In the genomic region with DNA sequence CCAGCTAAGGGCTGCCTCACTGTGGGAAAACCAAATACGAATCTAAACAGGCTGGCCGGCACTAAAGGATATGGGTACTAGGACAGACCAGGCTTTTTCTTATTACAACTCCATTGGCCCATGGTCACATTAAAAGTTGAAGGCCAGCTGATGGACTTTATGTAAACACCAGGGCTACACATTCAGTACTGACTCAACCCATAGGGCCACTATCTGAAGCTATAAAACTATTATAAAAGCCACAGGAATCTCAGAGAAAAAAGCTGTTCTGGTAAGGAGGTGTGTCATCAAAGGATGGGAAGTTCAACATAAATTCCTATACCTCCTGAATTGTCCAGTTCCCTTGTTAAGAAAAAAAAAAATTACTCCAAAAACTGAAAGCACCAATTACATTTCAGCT, we compare ENCODE assay signal across 6 cellular contexts.
DNase-seq lines count a peak whose midpoint lies in the region; ATAC-seq, FAIRE-seq and TF ChIP-seq lines count a peak whose summit lies in the region.
"Not testable (repeated sequence)": the region's sequence is repeated elsewhere in the genome, so short reads cannot be mapped to it uniquely, and the experiment has no call there.

No MANE protein-coding gene starts in this region.

- H3K27me3 ChIP-seq in MG63; RWPE2 (ENCODE audit: insufficient read depth, poor library complexity, severe bottlenecking); body of pancreas: not testable (repeated sequence)

- intact Hi-C loops in body of pancreas (cut with DNase I) = not testable (repeated sequence)

- not testable (repeated sequence) for H3K27ac Mint-ChIP-seq in T-helper 17 cell

- no CpG with 5 or more reads among the region's 2 CpGs for WGBS in body of pancreas, 2 donors

- not testable (repeated sequence) for H3K36me3 ChIP-seq in MG63; RWPE2 (ENCODE audit: low read depth); body of pancreas (replicated peaks in 1 of 2; ENCODE audit: insufficient read depth in 1 of 2, low read depth in 2 of 2)

- H3K27me3 Mint-ChIP-seq in T-helper 17 cell = not testable (repeated sequence)

- not testable (repeated sequence) for H3K4me1 ChIP-seq in RWPE2 (ENCODE audit: insufficient read depth, poor library complexity, severe bottlenecking); body of pancreas

- not testable (repeated sequence) for H3K4me3 ChIP-seq in MG63; RWPE2 (ENCODE audit: severe bottlenecking); body of pancreas

- not testable (repeated sequence) for TF ChIP-seq POLR2A in body of pancreas (IDR thresholded peaks at IDR 0.05)

- peak; percentile 95 for ATAC-seq in RWPE2 (ENCODE audit: low read depth)
- ATAC-seq in T-helper 17 cell = not testable (repeated sequence)
- peak; percentile 23 for ATAC-seq in body of pancreas

- peak; percentile 0 for DNase-seq in MG63
- not testable (repeated sequence) for DNase-seq in RCC 7860 (ENCODE audit: low spot score); RWPE2 (ENCODE audit: low spot score); T-helper 17 cell; body of pancreas
- DNase-seq in activated effector memory CD4-positive, alpha-beta T cell treated with anti-CD3 and anti-CD28 coated beads, Interleukin-2, amount 50 U/mL, for 16 hours = peak; percentile 2

- peak overlapping the region; percentile 8 for H3K4me3 Mint-ChIP-seq in T-helper 17 cell

- H3K36me3 Mint-ChIP-seq in T-helper 17 cell (ENCODE audit: low read depth) = not testable (repeated sequence)

- not testable (repeated sequence) for H3K4me1 Mint-ChIP-seq in T-helper 17 cell

- H3K9me3 ChIP-seq in MG63; RWPE2 (ENCODE audit: severe bottlenecking); T-helper 17 cell (ENCODE audit: control insufficient read depth, low read length, poor library complexity, severe bottlenecking); body of pancreas: not testable (repeated sequence)

- not testable (repeated sequence) for H3K27ac ChIP-seq in RWPE2 (ENCODE audit: poor library complexity, severe bottlenecking); body of pancreas

- FAIRE-seq in RCC 7860 (lab: Jason Lieb, UNC) = peak; percentile 90

- not testable (repeated sequence) for TF ChIP-seq CTCF in RWPE2 (IDR thresholded peaks at IDR 0.05; ENCODE audit: poor library complexity, severe bottlenecking); body of pancreas (IDR thresholded peaks at IDR 0.05)
